Comparison of ENCODE assay signal across 6 cellular contexts in the genomic region with DNA sequence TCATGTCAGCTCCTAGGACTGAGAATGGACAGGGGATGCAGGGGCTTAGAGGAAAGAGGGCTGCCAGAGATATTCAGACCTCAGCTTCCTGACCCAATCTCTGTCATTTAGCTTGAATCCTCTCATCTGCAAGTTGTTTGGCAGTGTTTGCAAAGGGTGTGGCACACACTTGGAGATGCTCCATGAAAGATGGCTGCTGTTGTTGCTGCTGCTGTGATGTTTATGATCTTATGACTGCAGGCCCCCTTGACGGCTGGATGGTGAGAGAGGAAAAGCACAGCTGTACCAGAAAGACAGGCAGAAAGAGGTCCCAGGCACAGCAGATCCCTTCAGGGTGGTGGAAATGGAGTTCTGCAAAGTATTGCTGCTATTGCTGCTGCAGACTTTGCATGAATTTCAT.
A peak's percentile ranks its signal among the peaks of the same experiment; 100 is the strongest.
DNase-seq lines count a peak whose midpoint lies in the region; ATAC-seq, FAIRE-seq and TF ChIP-seq lines count a peak whose summit lies in the region.
"Not testable (repeated sequence)": the region's sequence is repeated elsewhere in the genome, so short reads cannot be mapped to it uniquely, and the experiment has no call there.

No MANE protein-coding gene starts in this region.

- H3K9me1 ChIP-seq in keratinocyte (ENCODE audit: control insufficient read depth, extremely low read depth, insufficient read depth, low read length), result not testable (repeated sequence)

- 0 out of 2 replicates have a peak overlapping the region, but pooled peaks have one; percentile 17 for H3K27ac ChIP-seq in 22Rv1
- peak overlapping the region; percentile 91 for H3K27ac ChIP-seq in KOPT-K1 (ENCODE audit: low read depth, low read length, poor library complexity, severe bottlenecking)
- not testable (repeated sequence) for H3K27ac ChIP-seq in PC-3 (ENCODE audit: low read length); keratinocyte (ENCODE audit: control insufficient read depth, insufficient read depth, low read length)

- POLR2A ChIA-PET in PC-3 (lab: Charles Lee; ENCODE audit: unreplicated experiment), result not testable (repeated sequence)

- intact Hi-C loops in PC-3 (cut with micrococcal nuclease), result loop anchor here (5.0 kb wide), 1 partner anchor 45 kb away; no protein-coding TSS in a partner anchor
- intact Hi-C loops in mucosa of descending colon (cut with DNase I, micrococcal nuclease), result not testable (repeated sequence)

- not testable (repeated sequence) for H3K36me3 ChIP-seq in KOPT-K1 (ENCODE audit: insufficient read depth, low read length); PC-3 (ENCODE audit: low read depth, low read length); keratinocyte (ENCODE audit: control insufficient read depth in 2 of 2, extremely low read depth in 1 of 2, insufficient read depth in 2 of 2, low read length in 2 of 2); mucosa of descending colon (ENCODE audit: low read depth)

- not testable (repeated sequence) for BruUV-seq in PC-3 (replicated peaks; lab: Mats Ljungman, UMichigan)

- not testable (repeated sequence) for H3K4me3 ChIP-seq in PC-3 (ENCODE audit: low read length); keratinocyte (ENCODE audit: control insufficient read depth in 2 of 3, extremely low read depth in 1 of 3, insufficient read depth in 2 of 3, low read depth in 1 of 3, low read length in 3 of 3); mucosa of descending colon

- not testable (repeated sequence) for H2AFZ ChIP-seq in PC-3 (ENCODE audit: low read length); keratinocyte (ENCODE audit: control insufficient read depth, low read length)

- H4K20me1 ChIP-seq in PC-3 (ENCODE audit: low read length); keratinocyte (ENCODE audit: control insufficient read depth, extremely low read depth, insufficient read depth, low read length): not testable (repeated sequence)

- H3K9ac ChIP-seq in PC-3 (ENCODE audit: low read length); keratinocyte (ENCODE audit: control insufficient read depth, extremely low read depth, insufficient read depth, low read length): not testable (repeated sequence)

- CTCF ChIA-PET in PC-3 (lab: Charles Lee), result not testable (repeated sequence)

- peak; percentile 75 for FAIRE-seq in keratinocyte (lab: Jason Lieb, UNC)
- FAIRE-seq in urothelium cell line (lab: Jason Lieb, UNC), result peak; percentile 58

- TF ChIP-seq CTCF in 22Rv1 (IDR thresholded peaks at IDR 0.05); PC-3 (conservative IDR thresholded peaks at IDR 0.05; ENCODE audit: low read depth, low read length); keratinocyte (optimal IDR thresholded peaks at IDR 0.05 in 1 of 3, IDR thresholded peaks at IDR 0.05 in 1 of 3, conservative IDR thresholded peaks at IDR 0.05 in 1 of 3; ENCODE audit: extremely low read depth in 1 of 3, insufficient read depth in 2 of 3, low read length in 3 of 3); mucosa of descending colon (IDR thresholded peaks at IDR 0.05): not testable (repeated sequence)

- H3K4me1 ChIP-seq in PC-3 (ENCODE audit: insufficient read depth, low read length); keratinocyte (ENCODE audit: control insufficient read depth, extremely low read depth, insufficient read depth, low read length); mucosa of descending colon (ENCODE audit: low read depth): not testable (repeated sequence)

- DNase-seq in PC-3; keratinocyte (ENCODE audit: low read depth, low spot score); mucosa of descending colon; urothelium cell line (ENCODE audit: low spot score): not testable (repeated sequence)

- H3K27me3 ChIP-seq in PC-3 (ENCODE audit: low read length); keratinocyte (ENCODE audit: control insufficient read depth, extremely low read depth, insufficient read depth, low read length): not testable (repeated sequence)

- H3K79me2 ChIP-seq in PC-3 (ENCODE audit: low read length); keratinocyte (ENCODE audit: control insufficient read depth, insufficient read depth, low read length): not testable (repeated sequence)

- H3K9me2 ChIP-seq in PC-3 (replicated peaks; ENCODE audit: low read length), result not testable (repeated sequence)

- not testable (repeated sequence) for H3K4me2 ChIP-seq in PC-3 (ENCODE audit: low read length); keratinocyte (ENCODE audit: control insufficient read depth, extremely low read depth, insufficient read depth, low read depth, low read length)

- ATAC-seq in PC-3, result peak; percentile 57
- peak; percentile 56 for ATAC-seq in mucosa of descending colon

- dilution Hi-C loops in keratinocyte (cut with MboI; ENCODE audit: extremely low pct_ligation_motif_present, low sequenced_read_pairs), result not testable (repeated sequence)

- H3F3A ChIP-seq in PC-3 (ENCODE audit: low read length, unreplicated experiment), result not testable (repeated sequence)

- not testable (repeated sequence) for H3K9me3 ChIP-seq in KOPT-K1 (ENCODE audit: insufficient read depth, low read length, poor library complexity, severe bottlenecking); PC-3 (ENCODE audit: low read length); keratinocyte (ENCODE audit: control insufficient read depth, low read depth, low read length); mucosa of descending colon
